8 cellular contexts compared by ENCODE assay signal in genomic region chr1:44707959-44708831, GRCh38. TPM values are rescaled to one million over a fixed set of nuclear protein-coding genes. Genes with fewer than 3 reads are reported as not detected.
DNase-seq lines count a peak whose midpoint lies in the region; ATAC-seq, FAIRE-seq and TF ChIP-seq lines count a peak whose summit lies in the region.

No MANE protein-coding gene starts in this region.

- TF ChIP-seq POLR2A in GM12891 (IDR thresholded peaks at IDR 0.05; ENCODE audit: low read depth, low read length) (no peak), uterus (IDR thresholded peaks at IDR 0.05) (no peak)

- H3K4me1 ChIP-seq in uterus, result no peaks in the 10 kb centered on the region

- H3K4me3 ChIP-seq in AG10803 (ENCODE audit: low read length) (no peak overlapping the region; the same call in 1 of the 2 replicates), uterus (no peak overlapping the region)

- peak; percentile 87 for ATAC-seq in left lobe of liver
- ATAC-seq in GM19328 (IDR thresholded peaks at IDR 0.05; ENCODE audit: unreplicated experiment), result no peak
- no peak for ATAC-seq in HG03280 (IDR thresholded peaks at IDR 0.05; ENCODE audit: unreplicated experiment)

- no peaks in the 10 kb centered on the region for H3K9me3 ChIP-seq in uterus

- TF ChIP-seq CTCF in AG10803 (conservative IDR thresholded peaks at IDR 0.05; ENCODE audit: low read length) (peak; percentile 75), uterus (IDR thresholded peaks at IDR 0.05) (peak; percentile 44 to 57 (median 52))

- H3K36me3 ChIP-seq in uterus, result no peaks in the 10 kb centered on the region

- intact Hi-C loops in uterus (cut with DNase I; ENCODE audit: low total_unique reads), result no loop called here

- no peak overlapping the region for H3K27ac ChIP-seq in uterus

- no peaks in the 10 kb centered on the region for H3K27me3 ChIP-seq in uterus

- DNase-seq in AG10803 (ENCODE audit: low read depth) (peak; percentile 65), GM12891 (ENCODE audit: insufficient read length, low spot score) (no peak), RKO (ENCODE audit: low spot score) (peak; percentile 40), left lobe of liver (ENCODE audit: low spot score) (no peak), uterus (peak in 1 of 2 donors; percentile 25)
- peak; percentile 39 for DNase-seq in central memory CD4-positive, alpha-beta T cell

- FAIRE-seq in GM12891 (lab: Jason Lieb, UNC), result peak; percentile 35

TF ChIP-seq in GM12891, 5 proteins besides CTCF, POLR2A, EP300 and RAD21:
- no peak for TF ChIP-seq POLR2AphosphoS5 (IDR thresholded peaks at IDR 0.05; ENCODE audit: low read depth, low read length)
- TF ChIP-seq TAF1 (IDR thresholded peaks at IDR 0.05; ENCODE audit: low read depth, low read length), result no peak
- no peak for TF ChIP-seq POU2F2 (IDR thresholded peaks at IDR 0.05; ENCODE audit: low read depth, low read length)
- TF ChIP-seq SPI1 (IDR thresholded peaks at IDR 0.05; ENCODE audit: low read depth, low read length), result 0 out of 2 replicates have a peak, but pooled peaks have one; percentile 10
- no peak for TF ChIP-seq PAX5 (IDR thresholded peaks at IDR 0.05; ENCODE audit: insufficient read depth, low read length, severe bottlenecking)

RNA-seq across cellular contexts. Expression of gene RNU5D-1, which starts 22.8 kb away (rescaled TPM):
- not detected for polyA plus RNA-seq in GM12891 (2012; ENCODE audit: low read depth, missing spikeins)
- total RNA-seq in left lobe of liver, result not detected
- not detected for total RNA-seq in uterus

RNA-seq across cellular contexts. Expression of gene KIF2C, which starts 31.4 kb away (rescaled TPM):
- 36.3 TPM for polyA plus RNA-seq in GM12891 (2012; ENCODE audit: low read depth, missing spikeins)
- total RNA-seq in left lobe of liver, result 0.73 TPM
- total RNA-seq in uterus, result 10 to 100 TPM in 1 of 4 donors, under 1 TPM in 1, not detected in 2; 0.64 to 15.1 TPM

RNA-seq across cellular contexts. Expression of gene ARMH1, which starts 33.7 kb away (rescaled TPM):
- polyA plus RNA-seq in GM12891 (2012; ENCODE audit: low read depth, missing spikeins), result 41.9 TPM
- total RNA-seq in left lobe of liver (14.7 TPM), uterus (1 to 10 TPM in 3 of 4 donors, not detected in 1; 2.7 to 7.7 (median 5.2) TPM)

RNA-seq across cellular contexts. Expression of gene TMEM53, which starts 33.9 kb away (rescaled TPM):
- polyA plus RNA-seq in GM12891 (2012; ENCODE audit: low read depth, missing spikeins), result 9.4 TPM
- total RNA-seq in left lobe of liver (27.5 TPM), uterus (1 to 10 TPM in 3 of 4 donors, not detected in 1; 1.5 to 5.4 (median 3.8) TPM)

Comparison
In these comparisons a context has a peak if more than half of its experiments do, and no peak if none do; other contexts are left out.
1. DNase-seq: peak in AG10803 (single experiment), RKO (single experiment) and central memory CD4-positive, alpha-beta T cell (single experiment); none in GM12891 (single experiment) and left lobe of liver (single experiment).